19 cellular contexts compared by ENCODE assay signal in genomic region chrX:41689711-41690110, GRCh38. TPM values are rescaled to one million over a fixed set of nuclear protein-coding genes. Genes with fewer than 3 reads are reported as not detected.
DNase-seq lines count a peak whose midpoint lies in the region; ATAC-seq, FAIRE-seq and TF ChIP-seq lines count a peak whose summit lies in the region.
"Had no signal": no experiment of that assay in that cellular context is flagged by ENCODE, and none has a peak within 500 bp of the region (broad histone marks: within the 10 kb centered on the region; RNA-seq: fewer than 3 reads in every experiment).

No MANE protein-coding gene starts in this region.

- no peak for TF ChIP-seq POLR2A in suprapubic skin (IDR thresholded peaks at IDR 0.05)

- no peak overlapping the region for H3K4me3 Mint-ChIP-seq in T-helper 17 cell

- TF ChIP-seq CTCF in fibroblast of mammary gland (conservative IDR thresholded peaks at IDR 0.05; ENCODE audit: control insufficient read depth, insufficient read depth, low read depth, low read length), result no peak
- no peak for TF ChIP-seq CTCF in suprapubic skin (IDR thresholded peaks at IDR 0.05)

- FAIRE-seq in GM19239 (lab: Jason Lieb, UNC), result peak; percentile 66

- TF ChIP-seq EP300 in suprapubic skin (IDR thresholded peaks at IDR 0.05), result no peak

- H3K4me1 Mint-ChIP-seq in T-helper 17 cell, result peaks cover 19% of the 10 kb centered on the region

- intact Hi-C loops in right cardiac atrium (cut with DNase I), result no loop called here

- no peaks in the 10 kb centered on the region for H3K36me3 ChIP-seq in suprapubic skin

- H3K27ac Mint-ChIP-seq in T-helper 17 cell, result peak overlapping the region; percentile 24

- DNase-seq in GM19239 (ENCODE audit: insufficient read length, low spot score), result no peak
- DNase-seq in T-helper 17 cell, result no peak
- DNase-seq in fibroblast of mammary gland (ENCODE audit: low read depth), result peak; percentile 18
- DNase-seq in suprapubic skin (ENCODE audit: low spot score in 2 of 2), result no peak
- no peak for DNase-seq in anterior cingulate cortex (lab: John Stamatoyannopoulos, UW)
- no peak for DNase-seq in right cardiac atrium
- DNase-seq: ACHN, C1 segment of cervical spinal cord, DMS79, KBM-7, MV-4-11, NCI-H1694 treated with DMSO at 0.1 percent for 48 hours, NCI-H2107, NCI-H510A treated with DMSO at 0.1 percent for 48 hours, NCI-H82, OCI-M1, Right ventricle myocardium superior had no signal

- H3K36me3 Mint-ChIP-seq in T-helper 17 cell (ENCODE audit: low read depth), result no peaks in the 10 kb centered on the region

- H3K27me3 ChIP-seq in suprapubic skin, result no peaks in the 10 kb centered on the region
- H3K27me3 ChIP-seq in right cardiac atrium (ENCODE audit: control insufficient read depth, insufficient read depth), result no peaks in the 10 kb centered on the region

- H3K27me3 Mint-ChIP-seq in T-helper 17 cell, result no peaks in the 10 kb centered on the region

- H3K4me1 ChIP-seq in suprapubic skin (no peaks in the 10 kb centered on the region), right cardiac atrium (ENCODE audit: control insufficient read depth, insufficient read depth, low read length) (no peaks in the 10 kb centered on the region)

- H3K4me3 ChIP-seq in fibroblast of mammary gland (ENCODE audit: control insufficient read depth, low read depth, low read length) (no peak overlapping the region), suprapubic skin (peak overlapping the region; percentile 3), right cardiac atrium (ENCODE audit: low read length) (no peak overlapping the region)

- WGBS in suprapubic skin, result 78% methylated on average over 3 of the region's 3 CpGs
- WGBS in right cardiac atrium, result 67% methylated on average over 3 of the region's 3 CpGs

- H3K27ac ChIP-seq in suprapubic skin, result no peak overlapping the region
- H3K27ac ChIP-seq in right cardiac atrium (ENCODE audit: low read length), result no peak overlapping the region

- no peaks in the 10 kb centered on the region for H3K9me3 ChIP-seq in T-helper 17 cell (ENCODE audit: control insufficient read depth, low read length, poor library complexity, severe bottlenecking)
- no peaks in the 10 kb centered on the region for H3K9me3 ChIP-seq in suprapubic skin
- no peaks in the 10 kb centered on the region for H3K9me3 ChIP-seq in right cardiac atrium (ENCODE audit: control insufficient read depth, low read length)

- ATAC-seq in T-helper 17 cell (no peak), right cardiac atrium (no peak), HG02938 (IDR thresholded peaks at IDR 0.05; ENCODE audit: unreplicated experiment) (no peak)

RNA-seq across cellular contexts. Expression of gene GPR34, which starts 0.9 kb away (rescaled TPM):
- total RNA-seq in T-helper 17 cell (under 1 TPM in 1 of 2 donors, not detected in 1; 0.17 TPM), suprapubic skin (1 to 10 TPM; 1.7 to 2.7 (median 1.8) TPM), right cardiac atrium (10 to 100 TPM in 2 of 4 donors, 1 to 10 TPM in 2; 5.9 to 10.2 (median 9.2) TPM)
- polyA plus RNA-seq in right cardiac atrium, result 1.5 TPM
- total RNA-seq: H4 had no signal

RNA-seq across cellular contexts. Expression of gene GPR82, which starts 34.3 kb away (rescaled TPM):
- total RNA-seq in T-helper 17 cell (not detected), suprapubic skin (under 1 TPM in 1 of 4 donors, not detected in 3; 0.18 TPM), right cardiac atrium (under 1 TPM in 3 of 4 donors, not detected in 1; 0.14 to 0.53 (median 0.49) TPM)
- 0.02 TPM for polyA plus RNA-seq in right cardiac atrium
- total RNA-seq: H4 had no signal
